In the genomic region with DNA sequence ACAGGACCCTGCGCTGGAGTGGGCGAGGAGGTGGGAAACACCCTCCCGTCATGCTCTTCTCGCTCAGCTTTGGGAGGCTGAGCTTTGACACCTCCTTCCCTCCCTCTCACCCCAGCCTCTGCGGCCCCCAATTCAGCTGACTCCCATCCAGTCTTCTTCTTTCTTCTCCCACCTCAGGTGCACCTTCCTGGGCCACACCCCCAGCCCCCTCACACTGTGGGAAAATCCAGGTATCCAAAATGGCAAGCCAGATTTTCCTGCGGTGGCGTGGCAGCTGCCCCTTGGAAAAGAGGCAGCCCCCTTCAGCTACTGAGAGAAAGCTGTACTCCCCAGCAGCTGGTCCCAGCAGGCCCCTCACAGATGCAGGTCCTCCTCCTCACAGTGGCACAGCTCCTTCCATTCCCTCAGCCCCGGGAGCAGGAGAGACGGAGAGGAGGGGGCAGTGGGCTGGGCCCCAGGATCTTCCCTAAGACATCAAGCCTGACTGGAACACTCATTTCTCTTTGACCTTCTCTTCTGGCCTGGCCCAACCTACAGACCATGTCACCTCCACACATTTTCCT, we compare ENCODE assay signal across 12 cellular contexts.
DNase-seq lines count a peak whose midpoint lies in the region; ATAC-seq and TF ChIP-seq lines count a peak whose summit lies in the region.
"Had no signal": no experiment of that assay in that cellular context is flagged by ENCODE, and none has a peak within 500 bp of the region (broad histone marks: within the 10 kb centered on the region; RNA-seq: fewer than 3 reads in every experiment).

No MANE protein-coding gene starts in this region.

- peak overlapping the region; percentile 76 for H3K4me2 ChIP-seq in smooth muscle cell

- H3K4me3 ChIP-seq in H7 (ENCODE audit: insufficient read depth, low read depth, low read length) (no peak overlapping the region), lung (no peak overlapping the region), smooth muscle cell (no peak overlapping the region)
- H3K4me3 ChIP-seq: GM12878, spleen had no signal

- peak overlapping the region; percentile 35 for H2AFZ ChIP-seq in smooth muscle cell (ENCODE audit: low read depth)

- no peak for TF ChIP-seq CTCF in lung (IDR thresholded peaks at IDR 0.05; ENCODE audit: control extremely low read depth, extremely low read depth)
- no peak for TF ChIP-seq CTCF in smooth muscle cell (IDR thresholded peaks at IDR 0.05; ENCODE audit: borderline replicate concordance, insufficient read depth, poor library complexity, severe bottlenecking)

- ATAC-seq in lung (ENCODE audit: insufficient read depth, low FRiP score), result no peak
- ATAC-seq: CD8-positive, alpha-beta T cell; GM12878 had no signal

- DNase-seq in H7, result peak; percentile 54
- DNase-seq in caudate nucleus (lab: John Stamatoyannopoulos, UW), result peak in 1 of 61 donors; percentile 25
- DNase-seq in lung (ENCODE audit: low spot score), result no peak
- DNase-seq in smooth muscle cell (lab: John Stamatoyannopoulos, UW; ENCODE audit: unreplicated experiment), result no peak
- DNase-seq in DMS 273 (lab: John Stamatoyannopoulos, UW; ENCODE audit: unreplicated experiment), result no peak
- DNase-seq in HK-2 (ENCODE audit: unreplicated experiment), result no peak
- no peak for DNase-seq in NCI-H2029 treated with DMSO at 0.1 percent for 48 hours (lab: John Stamatoyannopoulos, UW)
- DNase-seq in putamen (ENCODE audit: low spot score), result no peak
- DNase-seq: activated CD4-positive, alpha-beta T cell treated with anti-CD3 and anti-CD28 coated beads for 4 hours; CD8-positive, alpha-beta T cell; spleen had no signal

- H4K20me1 ChIP-seq in smooth muscle cell (ENCODE audit: low read depth), result no peaks in the 10 kb centered on the region

- peak overlapping the region; percentile 63 for H3K27ac ChIP-seq in caudate nucleus (ENCODE audit: low read depth, low read length)
- peak overlapping the region; percentile 44 to 90 for H3K27ac ChIP-seq in lung (ENCODE audit: low read depth in 1 of 2, low read length in 1 of 2)
- H3K27ac ChIP-seq in smooth muscle cell (ENCODE audit: low read depth), result peak overlapping the region; percentile 93

- H3K79me2 ChIP-seq in smooth muscle cell (ENCODE audit: low read depth), result no peaks in the 10 kb centered on the region

- H3K4me1 ChIP-seq in lung (ENCODE audit: control insufficient read depth in 2 of 2, insufficient read depth in 2 of 2, low read length in 2 of 2) (peaks cover 0 to 11% of the 10 kb centered on the region in 2 donors), smooth muscle cell (ENCODE audit: low read depth) (peaks cover 40% of the 10 kb centered on the region)

- peak overlapping the region; percentile 63 for H3K9ac ChIP-seq in smooth muscle cell (ENCODE audit: low read depth)

- H3F3A ChIP-seq in smooth muscle cell (ENCODE audit: low read depth), result peaks cover 32% of the 10 kb centered on the region

- no peaks in the 10 kb centered on the region for H3K9me3 ChIP-seq in lung (ENCODE audit: control insufficient read depth in 2 of 2, insufficient read depth in 1 of 2, low read length in 1 of 2)
- H3K9me3 ChIP-seq in smooth muscle cell (replicated peaks; ENCODE audit: low read depth), result no peaks in the 10 kb centered on the region
- H3K9me3 ChIP-seq: spleen had no signal

- no peaks in the 10 kb centered on the region for H3K27me3 ChIP-seq in H7 (ENCODE audit: control insufficient read depth, insufficient read depth, low read length)
- H3K27me3 ChIP-seq in lung (ENCODE audit: control insufficient read depth, insufficient read depth), result no peaks in the 10 kb centered on the region
- H3K27me3 ChIP-seq in smooth muscle cell (ENCODE audit: low read depth), result no peaks in the 10 kb centered on the region

- no peaks in the 10 kb centered on the region for H3K36me3 ChIP-seq in H7 (replicated peaks; ENCODE audit: control insufficient read depth, insufficient read depth, low read length)
- no peaks in the 10 kb centered on the region for H3K36me3 ChIP-seq in lung (ENCODE audit: control insufficient read depth in 2 of 2, insufficient read depth in 2 of 2, low read length in 2 of 2)
- no peaks in the 10 kb centered on the region for H3K36me3 ChIP-seq in smooth muscle cell (ENCODE audit: low read depth)
- H3K36me3 ChIP-seq: spleen had no signal

- 86 to 90% methylated on average over 7 to 9 of the region's 9 CpGs for WGBS in lung, 2 donors
- WGBS in smooth muscle cell (ENCODE audit: low lambda C conversion rate), result 74% methylated on average over 9 of the region's 9 CpGs
